Comparison of ENCODE assay signal across 8 cellular contexts in the genomic region with DNA sequence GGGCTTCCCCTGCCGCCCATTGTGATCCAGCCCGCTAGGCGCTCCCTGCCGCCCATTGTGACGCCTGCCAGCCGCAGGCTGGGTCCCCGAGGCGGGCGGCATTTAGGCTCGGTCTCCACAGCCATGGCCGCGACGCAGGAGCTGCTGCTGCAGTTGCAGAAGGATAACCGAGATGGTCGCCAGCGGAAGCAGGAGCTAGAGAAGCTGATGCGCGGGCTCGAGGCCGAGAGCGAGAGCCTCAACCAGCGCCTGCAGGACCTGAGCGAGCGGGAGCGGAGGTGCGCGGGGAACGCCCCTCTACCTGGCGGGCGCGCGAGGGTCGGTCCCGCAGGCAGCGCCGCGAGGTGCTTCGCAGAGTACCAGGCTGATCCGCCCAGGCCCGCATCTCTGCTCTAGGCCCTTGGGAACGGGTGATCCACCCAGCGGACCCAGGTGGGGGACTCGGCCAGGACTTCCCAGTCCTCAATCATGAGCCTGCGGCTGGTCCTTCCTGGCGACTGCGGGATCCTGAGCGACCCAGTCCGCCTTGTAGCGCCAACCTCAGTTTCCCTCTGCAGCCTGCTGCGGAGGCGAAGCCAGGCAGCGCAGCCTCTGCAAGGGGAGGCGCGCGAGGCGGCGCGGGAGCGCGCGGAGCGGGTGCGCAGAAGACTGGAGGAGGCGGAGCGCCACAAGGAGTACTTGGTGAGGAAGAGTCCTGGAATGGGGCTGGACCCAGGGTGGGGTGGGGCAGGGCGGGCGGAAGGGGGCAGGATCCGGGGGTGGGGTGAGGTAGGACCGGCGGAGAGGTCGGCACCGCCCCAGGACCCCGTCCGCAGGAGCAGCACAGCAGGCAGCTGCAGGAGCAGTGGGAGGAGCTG. TPM values are rescaled to one million over a fixed set of nuclear protein-coding genes. Genes with fewer than 3 reads are reported as not detected.
A peak's percentile ranks its signal among the peaks of the same experiment; 100 is the strongest.
DNase-seq lines count a peak whose midpoint lies in the region; ATAC-seq and TF ChIP-seq lines count a peak whose summit lies in the region.
"Not testable (repeated sequence)": the region's sequence is repeated elsewhere in the genome, so short reads cannot be mapped to it uniquely, and the experiment has no call there.

A gene (plus strand): TSS at position 51 of the 857 bp plus-strand sequence. CDS start 73 bp downstream, at position 124.

- not testable (repeated sequence) for H3K27me3 ChIP-seq in mucosa of rectum (ENCODE audit: control insufficient read depth in 2 of 2, insufficient read depth in 2 of 2, low read length in 2 of 2); spleen (replicated peaks in 1 of 7)

- H3K36me3 ChIP-seq in mucosa of rectum (ENCODE audit: control insufficient read depth in 2 of 2, insufficient read depth in 2 of 2, low read length in 2 of 2); spleen: not testable (repeated sequence)

- intact Hi-C loops in spleen (cut with DNase I; ENCODE audit: low total_unique reads) = not testable (repeated sequence)

- ATAC-seq in GM19035 (IDR thresholded peaks at IDR 0.05; ENCODE audit: unreplicated experiment) = peak; percentile 7
- peak; percentile 21 for ATAC-seq in HG03064 (IDR thresholded peaks at IDR 0.05; ENCODE audit: low read depth, unreplicated experiment)
- ATAC-seq in SK-N-SH treated with all-trans-retinoic acid at 6 μM for 48 hours = peak; percentile 75

- H3K9ac ChIP-seq in mucosa of rectum (ENCODE audit: low read depth in 1 of 2, low read length in 2 of 2) = not testable (repeated sequence)

- in situ Hi-C loops in astrocyte of the spinal cord (cut with HindIII; ENCODE audit: low sequenced_read_pairs) = not testable (repeated sequence)

- 0% methylated on average over 22 of the region's 74 CpGs; no CpG with 5 or more reads in 4 of the 5 donors for WGBS in spleen, 5 donors

- not testable (repeated sequence) for DNase-seq in AG10803 (ENCODE audit: low read depth); astrocyte of the spinal cord (ENCODE audit: low read depth, low spot score); fibroblast of pulmonary artery (ENCODE audit: low read depth); spleen

- H3K27ac ChIP-seq in mucosa of rectum (ENCODE audit: low read depth in 2 of 2, low read length in 2 of 2) (peak within 1 kb of the TSS; percentile 58 to 80), spleen (peak within 1 kb of the TSS in 6 of 8 donors; percentile 55 to 86 (median 82))

- peak within 1 kb of the TSS; percentile 57 for H3K4me3 ChIP-seq in AG10803 (ENCODE audit: low read length)
- H3K4me3 ChIP-seq in astrocyte of the spinal cord (ENCODE audit: low read depth, low read length) = peak within 1 kb of the TSS; percentile 38
- H3K4me3 ChIP-seq in fibroblast of pulmonary artery (replicated peaks; ENCODE audit: low read depth, low read length) = peak within 1 kb of the TSS; percentile 52
- H3K4me3 ChIP-seq in mucosa of rectum (ENCODE audit: low read length in 2 of 2) = peak within 1 kb of the TSS; percentile 50 to 52
- H3K4me3 ChIP-seq in spleen = peak within 1 kb of the TSS in 7 of 8 donors; percentile 15 to 62 (median 34)

- not testable (repeated sequence) for H3K9me3 ChIP-seq in mucosa of rectum (ENCODE audit: control insufficient read depth in 2 of 2, low read length in 2 of 2); spleen

- TF ChIP-seq POLR2A in spleen (IDR thresholded peaks at IDR 0.05) = not testable (repeated sequence)

- H3K4me1 ChIP-seq in mucosa of rectum (ENCODE audit: control insufficient read depth in 2 of 2, insufficient read depth in 2 of 2, low read length in 2 of 2); spleen: not testable (repeated sequence)

- not testable (repeated sequence) for TF ChIP-seq CTCF in AG10803 (conservative IDR thresholded peaks at IDR 0.05; ENCODE audit: low read length); astrocyte of the spinal cord (IDR thresholded peaks at IDR 0.05; ENCODE audit: low read depth, low read length); fibroblast of pulmonary artery (IDR thresholded peaks at IDR 0.05; ENCODE audit: low read length, missing control alignments); spleen (IDR thresholded peaks at IDR 0.05 in 8 of 11, conservative IDR thresholded peaks at IDR 0.05 in 3 of 11)

RNA-seq across cellular contexts. Expression of the gene that starts here (rescaled TPM):
- 1 to 10 TPM in 6 of 7 donors, under 1 TPM in 1; 0.94 to 3.2 (median 2.3) TPM for total RNA-seq in spleen
- polyA plus RNA-seq in spleen = 1 to 10 TPM; 4.0 to 6.6 (median 5.8) TPM

Comparison
In these comparisons a context has a peak if more than half of its experiments do, and no peak if none do; other contexts are left out.
1. ATAC-seq: peak in every context shown above with its lines; median percentile 75 in SK-N-SH treated with all-trans-retinoic acid at 6 μM for 48 hours; 21 in HG03064; 7 in GM19035.